17 cellular contexts compared by ENCODE assay signal in the genomic region with DNA sequence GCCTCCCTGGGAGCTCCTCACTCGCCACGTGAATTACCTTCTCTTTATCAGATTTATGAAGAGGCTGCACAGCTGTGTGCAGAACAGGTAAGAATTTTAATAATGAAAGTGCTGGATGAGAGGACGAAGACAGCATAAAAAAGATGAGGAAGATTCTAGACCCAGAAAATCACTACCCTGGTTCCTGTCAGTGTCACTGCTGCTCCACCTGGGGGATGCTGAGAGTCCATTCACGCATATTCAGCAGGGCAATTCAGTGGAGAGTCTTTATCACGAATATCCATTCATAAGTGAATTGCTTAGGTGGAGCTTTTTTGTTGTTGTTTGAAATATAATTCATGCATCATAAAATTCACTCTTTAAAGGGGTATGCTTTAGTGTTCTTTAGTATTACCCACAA.
"Had no signal": no experiment of that assay in that cellular context is flagged by ENCODE, and none has a peak within 500 bp of the region (broad histone marks: within the 10 kb centered on the region; RNA-seq: fewer than 3 reads in every experiment).

No MANE protein-coding gene starts in this region.

- H3K4me1 ChIP-seq: prostate gland, uterus had no signal

- H3K27ac ChIP-seq: cardiac muscle cell, epithelial cell of prostate, prostate gland, uterus, WERI-Rb-1 had no signal

- ATAC-seq: activated CD8-positive, alpha-beta T cell treated with anti-CD3 and anti-CD28 coated beads for 36 hours; activated naive CD8-positive, alpha-beta T cell treated with anti-CD3 and anti-CD28 coated beads, Interleukin-2, amount 50 U/mL, for 24 hours; activated T-cell treated with anti-CD3 and anti-CD28 coated beads, Interleukin-2, amount 50 U/mL, for 72 hours; left lobe of liver; T-cell had no signal

- H3K36me3 ChIP-seq: cardiac muscle cell, prostate gland, uterus, WERI-Rb-1 had no signal

- DNase-seq: activated CD4-positive, alpha-beta T cell treated with anti-CD3 and anti-CD28 coated beads for 4 hours; activated CD8-positive, alpha-beta memory T cell treated with anti-CD3 and anti-CD28 coated beads, Interleukin-2, amount 50 U/mL, for 4 hours; activated CD8-positive, alpha-beta T cell treated with anti-CD3 and anti-CD28 coated beads for 36 hours; activated naive CD8-positive, alpha-beta T cell treated with anti-CD3 and anti-CD28 coated beads, Interleukin-2, amount 50 U/mL, for 24 hours; activated T-cell treated with anti-CD3 and anti-CD28 coated beads, Interleukin-2, amount 50 U/mL, for 72 hours; cortex of kidney; effector memory CD4-positive, alpha-beta T cell; mesenchymal stem cell; occipital lobe; stimulated activated CD4-positive, alpha-beta T cell treated with anti-CD3 and anti-CD28 coated beads, Interleukin-4, amount 100 ng/mL, for 24 hours; T-cell; uterus; WERI-Rb-1 had no signal

- H3K9me3 ChIP-seq: prostate gland, uterus had no signal

- H3K27me3 ChIP-seq: cardiac muscle cell, uterus had no signal

- H3K4me3 ChIP-seq: cardiac muscle cell, prostate gland, uterus had no signal
